In genomic region chr9:127392976-127393375, GRCh38 we compare ENCODE assay signal across 16 cellular contexts. TPM values are rescaled to one million over a fixed set of nuclear protein-coding genes. Genes with fewer than 3 reads are reported as not detected.
DNase-seq lines count a peak whose midpoint lies in the region; ATAC-seq, FAIRE-seq and TF ChIP-seq lines count a peak whose summit lies in the region.
"Had no signal": no experiment of that assay in that cellular context is flagged by ENCODE, and none has a peak within 500 bp of the region (broad histone marks: within the 10 kb centered on the region; RNA-seq: fewer than 3 reads in every experiment).

No MANE protein-coding gene starts in this region.

- H3K4me3 ChIP-seq in Caco-2 (ENCODE audit: low read depth, low read length), result no peak overlapping the region
- no peak overlapping the region for H3K4me3 ChIP-seq in sigmoid colon
- H3K4me3 ChIP-seq in Peyer's patch, result no peak overlapping the region
- H3K4me3 ChIP-seq: BLaER1 treated with 17β-estradiol and CSF1 and Interleukin-3, amounts not matched to agents 10 nM and 100 nM; GM12878; GM23338 had no signal

- H3K36me3 Mint-ChIP-seq in Caco-2 (ENCODE audit: insufficient read depth, unreplicated experiment) (peaks cover 33% of the 10 kb centered on the region), IgD-negative memory B cell (no peaks in the 10 kb centered on the region), brain (peaks cover 8% of the 10 kb centered on the region)
- H3K36me3 Mint-ChIP-seq: CD4-positive, CD25-positive, alpha-beta regulatory T cell had no signal

- H3K36me3 ChIP-seq in Caco-2 (ENCODE audit: control insufficient read depth, insufficient read depth, low read length) (no peaks in the 10 kb centered on the region), sigmoid colon (no peaks in the 10 kb centered on the region), Peyer's patch (no peaks in the 10 kb centered on the region)
- H3K36me3 ChIP-seq: BLaER1 treated with 17β-estradiol and CSF1 and Interleukin-3, amounts not matched to agents 10 nM and 100 nM had no signal

- H3K4me1 Mint-ChIP-seq in Caco-2 (ENCODE audit: low read depth, unreplicated experiment), result peaks cover 47% of the 10 kb centered on the region
- peaks cover 0 to 15% (median 7%) of the 10 kb centered on the region in 3 donors for H3K4me1 Mint-ChIP-seq in IgD-negative memory B cell
- H3K4me1 Mint-ChIP-seq in brain, result peaks cover 34% of the 10 kb centered on the region

- intact Hi-C loops in Caco-2 (cut with micrococcal nuclease; ENCODE audit: unreplicated experiment), result loop anchor here (10.0 kb wide), 1 partner anchor 108 kb away; no protein-coding TSS in a partner anchor
- intact Hi-C loops in sigmoid colon (cut with DNase I), result no loop called here

- CTCF ChIA-PET in Caco-2 (lab: Charles Lee), result interaction anchor here (1.4 kb wide), 1 partner anchor 32 kb away, joined by 5 read pairs; no protein-coding TSS in a partner anchor

- H3K9me3 Mint-ChIP-seq in Caco-2 (ENCODE audit: unreplicated experiment) (no peaks in the 10 kb centered on the region), IgD-negative memory B cell (no peaks in the 10 kb centered on the region), brain (no peaks in the 10 kb centered on the region)
- H3K9me3 Mint-ChIP-seq: CD4-positive, CD25-positive, alpha-beta regulatory T cell; GM23338 had no signal

- DNase-seq in Caco-2, result no peak
- peak; percentile 54 for DNase-seq in sigmoid colon
- no peak for DNase-seq in GM12892 (ENCODE audit: insufficient read length)
- no peak for DNase-seq in Peyer's patch
- DNase-seq: ACHN; CD4-positive, CD25-positive, alpha-beta regulatory T cell; DMS79; H7 had no signal

- H3K27me3 Mint-ChIP-seq in Caco-2 (ENCODE audit: insufficient read depth, unreplicated experiment) (no peaks in the 10 kb centered on the region), IgD-negative memory B cell (no peaks in the 10 kb centered on the region), brain (no peaks in the 10 kb centered on the region)

- H3K27me3 ChIP-seq in Caco-2 (replicated peaks; ENCODE audit: control insufficient read depth, insufficient read depth, low read length) (no peaks in the 10 kb centered on the region), sigmoid colon (no peaks in the 10 kb centered on the region), Peyer's patch (no peaks in the 10 kb centered on the region)

- POLR2A ChIA-PET in Caco-2 (lab: Charles Lee), result interaction anchor here (0.5 to 1.0 kb wide), 3 partner anchors 11 to 32 kb away, joined by 3 read pairs; no protein-coding TSS in a partner anchor

- H3K9me3 ChIP-seq in Caco-2, result no peaks in the 10 kb centered on the region
- no peaks in the 10 kb centered on the region for H3K9me3 ChIP-seq in sigmoid colon
- no peaks in the 10 kb centered on the region for H3K9me3 ChIP-seq in Peyer's patch
- H3K9me3 ChIP-seq: BLaER1 treated with 17β-estradiol and CSF1 and Interleukin-3, amounts not matched to agents 10 nM and 100 nM had no signal

- 95 to 97% methylated on average over 5 of the region's 5 CpGs for WGBS in sigmoid colon, 2 donors

- TF ChIP-seq POLR2A in sigmoid colon (IDR thresholded peaks at IDR 0.05), result no peak
- no peak for TF ChIP-seq POLR2A in GM12892 (IDR thresholded peaks at IDR 0.05; ENCODE audit: low read depth, low read length)
- TF ChIP-seq POLR2A in Peyer's patch (IDR thresholded peaks at IDR 0.05), result no peak

- H3K4me1 ChIP-seq in Caco-2 (peaks cover 63% of the 10 kb centered on the region), sigmoid colon (peaks cover 0 to 21% (median 17%) of the 10 kb centered on the region in 4 donors), Peyer's patch (peaks cover 0 to 24% (median 6%) of the 10 kb centered on the region in 4 donors)

- no peak for FAIRE-seq in GM12892 (lab: Jason Lieb, UNC)
- FAIRE-seq: GM12878, HTR-8/SVneo had no signal

- H3K27ac ChIP-seq in sigmoid colon, result peak overlapping the region in 1 of 4 donors; percentile 42
- no peak overlapping the region for H3K27ac ChIP-seq in Peyer's patch
- H3K27ac ChIP-seq: BLaER1 treated with 17β-estradiol and CSF1 and Interleukin-3, amounts not matched to agents 10 nM and 100 nM had no signal

- H3K27ac Mint-ChIP-seq in Caco-2 (ENCODE audit: unreplicated experiment) (peak overlapping the region; percentile 80), IgD-negative memory B cell (peak overlapping the region in 2 of 3 donors; percentile 46 to 59), brain (peak overlapping the region in 3 of 5 experiments; percentile 4 to 70 (median 46))
- H3K27ac Mint-ChIP-seq: CD4-positive, CD25-positive, alpha-beta regulatory T cell; GM23338 had no signal

- TF ChIP-seq CTCF in Caco-2 (IDR thresholded peaks at IDR 0.05; ENCODE audit: insufficient read depth in 1 of 2, low read depth in 1 of 2, low read length in 1 of 2, severe bottlenecking in 1 of 2, unreplicated experiment in 1 of 2) (no peak), brain (conservative IDR thresholded peaks at IDR 0.05) (no peak), sigmoid colon (IDR thresholded peaks at IDR 0.05) (no peak), Peyer's patch (IDR thresholded peaks at IDR 0.05) (no peak)

- no peak for TF ChIP-seq EP300 in sigmoid colon (IDR thresholded peaks at IDR 0.05)

- H3K4me3 Mint-ChIP-seq in Caco-2 (ENCODE audit: unreplicated experiment) (no peak overlapping the region), IgD-negative memory B cell (no peak overlapping the region), brain (no peak overlapping the region)
- H3K4me3 Mint-ChIP-seq: CD4-positive, CD25-positive, alpha-beta regulatory T cell; GM23338 had no signal

- no TSS peak for BruUV-seq in Caco-2 (replicated peaks; lab: Mats Ljungman, UMichigan)

- ATAC-seq in HG03432 (IDR thresholded peaks at IDR 0.05; ENCODE audit: unreplicated experiment) (no peak), HG03175 (IDR thresholded peaks at IDR 0.05; ENCODE audit: unreplicated experiment) (no peak)
- ATAC-seq: GM12878, GM23338 had no signal

RNA-seq across cellular contexts. Expression of gene SLC2A8, which starts 4.0 kb away (rescaled TPM):
- total RNA-seq in Caco-2 (2022) (141 and 144 TPM in 2 replicates), sigmoid colon (10 to 100 TPM; 45.1 to 68.7 (median 64.4) TPM), Peyer's patch (10 to 100 TPM in 3 of 4 donors, 1 to 10 TPM in 1; 7.4 to 58.1 (median 42.9) TPM)
- polyA plus RNA-seq in IgD-negative memory B cell (7.8 TPM), brain (ENCODE audit: insufficient read depth, low read depth, low replicate concordance) (23.4 TPM), sigmoid colon (10 to 100 TPM in 2 of 3 donors, 1 to 10 TPM in 1; 7.2 to 19.3 (median 11.8) TPM)
- 3.0 TPM for polyA plus RNA-seq in GM12892 (2012; ENCODE audit: missing spikeins)

RNA-seq across cellular contexts. Expression of gene ZNF79, which starts 31.2 kb away (rescaled TPM):
- total RNA-seq in Caco-2 (2022) (9.2 and 9.3 TPM in 2 replicates), sigmoid colon (10 to 100 TPM; 10.9 to 14.6 (median 13.9) TPM), Peyer's patch (10 to 100 TPM; 12.7 to 47.9 (median 14.4) TPM)
- polyA plus RNA-seq in IgD-negative memory B cell (8.7 TPM), brain (ENCODE audit: insufficient read depth, low read depth, low replicate concordance) (6.6 TPM), sigmoid colon (1 to 10 TPM in 2 of 3 donors, under 1 TPM in 1; 0.60 to 3.5 (median 2.3) TPM)
- 4.2 TPM for polyA plus RNA-seq in GM12892 (2012; ENCODE audit: missing spikeins)

RNA-seq across cellular contexts. Expression of gene RPL12, which starts 58.2 kb away (rescaled TPM):
- total RNA-seq in Caco-2 (2022) (1,592 and 1,641 TPM in 2 replicates), sigmoid colon (1,000 to 10,000 TPM; 2,502 to 5,061 (median 3,494) TPM), Peyer's patch (1,000 to 10,000 TPM in 2 of 4 donors, 100 to 1,000 TPM in 2; 621 to 1,579 (median 999) TPM)
- polyA plus RNA-seq in IgD-negative memory B cell (2,090 TPM), brain (ENCODE audit: insufficient read depth, low read depth, low replicate concordance) (3,352 TPM), sigmoid colon (1,000 to 10,000 TPM; 2,492 to 4,552 (median 2,965) TPM)
- polyA plus RNA-seq in GM12892 (2012; ENCODE audit: missing spikeins), result 4,522 TPM

RNA-seq across cellular contexts. Expression of gene LRSAM1, which starts 58.3 kb away (rescaled TPM):
- 25.8 and 26.2 TPM in 2 replicates for total RNA-seq in Caco-2 (2022)
- polyA plus RNA-seq in IgD-negative memory B cell, result 15.7 TPM
- 29.4 TPM for polyA plus RNA-seq in brain (ENCODE audit: insufficient read depth, low read depth, low replicate concordance)
- total RNA-seq in sigmoid colon, result 10 to 100 TPM; 17.9 to 54.0 (median 30.2) TPM
- polyA plus RNA-seq in sigmoid colon, result 10 to 100 TPM in 1 of 3 donors, 1 to 10 TPM in 2; 6.9 to 17.4 (median 7.2) TPM
- polyA plus RNA-seq in GM12892 (2012; ENCODE audit: missing spikeins), result 11.2 TPM
- 10 to 100 TPM; 19.3 to 59.4 (median 35.3) TPM for total RNA-seq in Peyer's patch
